ENCODE assay signal across 2 cellular contexts in the genomic region with DNA sequence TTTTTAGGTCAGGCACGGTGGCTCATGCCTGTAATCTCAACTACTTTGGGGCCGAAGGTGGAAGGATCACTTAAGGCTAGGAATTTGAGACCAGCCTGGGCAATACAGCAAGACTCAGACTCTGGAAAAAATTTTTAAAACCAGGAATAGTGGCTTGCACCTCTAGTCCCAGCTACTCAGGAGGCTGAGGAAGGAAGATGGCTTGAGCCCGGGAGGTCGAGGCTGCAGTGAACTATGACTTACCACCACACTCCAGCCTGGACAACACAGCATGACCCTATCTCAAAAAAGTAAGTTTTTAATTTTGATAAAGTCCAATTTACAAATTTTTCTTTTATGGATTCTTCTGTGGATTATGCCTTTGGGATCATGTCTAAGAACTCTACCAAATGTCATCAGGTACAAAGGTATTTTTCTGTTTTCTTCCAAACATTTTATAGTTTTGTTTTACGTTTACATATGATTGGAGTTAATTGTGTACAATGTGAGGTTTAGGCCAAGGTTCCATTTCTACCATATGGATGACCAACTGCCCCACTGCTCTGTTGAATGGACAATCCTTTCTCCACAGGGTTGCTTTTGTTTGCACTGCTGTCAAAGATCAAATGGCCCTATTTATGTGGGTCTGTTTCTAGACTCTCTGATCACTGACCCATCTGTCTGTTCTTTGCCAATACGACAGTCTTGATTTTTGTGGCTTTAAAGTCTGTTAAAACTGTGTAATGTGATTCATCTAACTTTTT.
A peak's percentile ranks its signal among the peaks of the same experiment; 100 is the strongest.
TF ChIP-seq lines count a peak whose summit lies in the region.

No MANE protein-coding gene starts in this region.

TF ChIP-seq in HCT116, 20 proteins besides CTCF, POLR2A, EP300 and RAD21:
- 0 out of 2 replicates have a peak, but pooled peaks have one; percentile 19 for TF ChIP-seq POLR2AphosphoS5 (IDR thresholded peaks at IDR 0.05; ENCODE audit: low read depth, low read length)
- TF ChIP-seq, protein P1, sequence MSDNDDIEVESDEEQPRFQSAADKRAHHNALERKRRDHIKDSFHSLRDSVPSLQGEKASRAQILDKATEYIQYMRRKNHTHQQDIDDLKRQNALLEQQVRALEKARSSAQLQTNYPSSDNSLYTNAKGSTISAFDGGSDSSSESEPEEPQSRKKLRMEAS (IDR thresholded peaks at IDR 0.05): no peak

TF ChIP-seq in SK-N-SH treated with all-trans-retinoic acid at 6 μM for 48 hours, 23 proteins besides CTCF, POLR2A, EP300 and RAD21:
- TF ChIP-seq TSHZ2 (CRISPR knock-in tag; IDR thresholded peaks at IDR 0.05) (no peak), CSDC2 (CRISPR knock-in tag; IDR thresholded peaks at IDR 0.05) (no peak), OSR1 (CRISPR knock-in tag; IDR thresholded peaks at IDR 0.05) (no peak), TOX (CRISPR knock-in tag; IDR thresholded peaks at IDR 0.05; ENCODE audit: borderline replicate concordance) (no peak), ZFP30 (CRISPR knock-in tag; IDR thresholded peaks at IDR 0.05) (no peak), RARB (CRISPR knock-in tag; IDR thresholded peaks at IDR 0.05) (no peak)
